11 cellular contexts compared by ENCODE assay signal in the genomic region with DNA sequence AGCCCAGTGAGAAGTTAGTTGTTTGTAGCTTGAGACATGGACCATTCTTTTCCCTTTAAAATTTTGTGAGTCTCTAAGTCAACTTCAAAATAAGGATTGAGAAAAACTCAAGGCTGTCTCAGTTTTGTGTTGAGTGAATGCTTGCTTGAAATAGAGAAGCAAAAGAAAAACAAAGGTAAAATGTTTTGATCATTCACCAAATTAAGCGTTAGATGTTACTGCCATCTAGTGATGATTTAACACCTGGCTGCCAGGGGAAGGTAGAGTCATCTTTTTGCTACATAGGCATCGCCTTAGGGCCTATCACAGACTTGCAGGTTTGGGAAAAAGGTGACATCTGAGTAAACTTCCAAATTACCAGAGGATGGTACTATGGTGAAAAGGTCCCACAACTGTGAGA.
DNase-seq lines count a peak whose midpoint lies in the region; ATAC-seq, FAIRE-seq and TF ChIP-seq lines count a peak whose summit lies in the region.
"Had no signal": no experiment of that assay in that cellular context is flagged by ENCODE, and none has a peak within 500 bp of the region (broad histone marks: within the 10 kb centered on the region; RNA-seq: fewer than 3 reads in every experiment).

No MANE protein-coding gene starts in this region.

- H3K27ac Mint-ChIP-seq in Calu3 (ENCODE audit: unreplicated experiment): no peak overlapping the region
- H3K27ac Mint-ChIP-seq: natural killer cell had no signal

- 60 to 65% methylated on average over 2 of the region's 2 CpGs for WGBS in gastroesophageal sphincter (ENCODE audit: low coverage in 1 of 2), 2 donors

- intact Hi-C loops in Calu3 (cut with micrococcal nuclease; ENCODE audit: unreplicated experiment) (loop anchor here (1.0 to 5.0 kb wide), 3 partner anchors 55 to 298 kb away; no protein-coding TSS in a partner anchor), tibial artery (cut with DNase I; ENCODE audit: low total_unique reads) (no loop called here)

- DNase-seq in Calu3: peak; percentile 13
- DNase-seq in GM20000 (ENCODE audit: low spot score): no peak
- peak; percentile 70 for DNase-seq in OCI-M1 (lab: John Stamatoyannopoulos, UW)
- peak; percentile 34 for DNase-seq in iPS-NIHi11 (ENCODE audit: low spot score)
- no peak for DNase-seq in tibial artery
- DNase-seq in frontal cortex (ENCODE audit: low spot score in 2 of 2): no peak
- DNase-seq: activated CD4-positive, alpha-beta T cell treated with anti-CD3 and anti-CD28 coated beads for 48 hours; adrenal gland; natural killer cell had no signal

- peaks cover 18% of the 10 kb centered on the region for H3K27me3 Mint-ChIP-seq in Calu3 (ENCODE audit: unreplicated experiment)

- no TSS peak for BruUV-seq in Calu3 (replicated peaks; lab: Mats Ljungman, UMichigan)

- H3K27me3 ChIP-seq in tibial artery: no peaks in the 10 kb centered on the region
- no peaks in the 10 kb centered on the region for H3K27me3 ChIP-seq in gastroesophageal sphincter
- H3K27me3 ChIP-seq: adrenal gland had no signal

- no peaks in the 10 kb centered on the region for H3K4me1 Mint-ChIP-seq in Calu3 (ENCODE audit: low read depth, unreplicated experiment)
- H3K4me1 Mint-ChIP-seq: natural killer cell had no signal

- no peak for ATAC-seq in gastroesophageal sphincter
- ATAC-seq in HG03097 (IDR thresholded peaks at IDR 0.05; ENCODE audit: low FRiP score, unreplicated experiment): no peak
- ATAC-seq: natural killer cell had no signal

- no peak for TF ChIP-seq POLR2A in gastroesophageal sphincter (IDR thresholded peaks at IDR 0.05)

- no peaks in the 10 kb centered on the region for H3K36me3 ChIP-seq in tibial artery
- H3K36me3 ChIP-seq in gastroesophageal sphincter: peaks cover 0 to 9% of the 10 kb centered on the region in 2 donors
- H3K36me3 ChIP-seq: adrenal gland had no signal

- CTCF ChIA-PET in Calu3 (lab: Charles Lee): interaction anchor here (1.0 to 1.6 kb wide), 2 partner anchors 9 to 31 kb away, joined by 3 read pairs; no protein-coding TSS in a partner anchor

- H3K4me1 ChIP-seq in tibial artery: no peaks in the 10 kb centered on the region
- no peaks in the 10 kb centered on the region for H3K4me1 ChIP-seq in gastroesophageal sphincter
- H3K4me1 ChIP-seq: adrenal gland had no signal

- no peaks in the 10 kb centered on the region for H3K9me3 Mint-ChIP-seq in Calu3 (ENCODE audit: low read depth, unreplicated experiment)
- H3K9me3 Mint-ChIP-seq: natural killer cell had no signal

- H3K36me3 Mint-ChIP-seq in Calu3 (ENCODE audit: insufficient read depth, unreplicated experiment): no peaks in the 10 kb centered on the region
- H3K36me3 Mint-ChIP-seq: natural killer cell had no signal

- H3K27ac ChIP-seq in tibial artery (no peak overlapping the region), gastroesophageal sphincter (no peak overlapping the region)
- H3K27ac ChIP-seq: adrenal gland had no signal

- H3K4me3 Mint-ChIP-seq in Calu3 (ENCODE audit: low read depth, unreplicated experiment): no peak overlapping the region
- H3K4me3 Mint-ChIP-seq: natural killer cell had no signal

- no peaks in the 10 kb centered on the region for H3K9me3 ChIP-seq in tibial artery
- peaks cover 0 to 8% (median 0%) of the 10 kb centered on the region in 3 donors for H3K9me3 ChIP-seq in gastroesophageal sphincter

- H3K4me3 ChIP-seq in tibial artery: no peak overlapping the region
- no peak overlapping the region for H3K4me3 ChIP-seq in gastroesophageal sphincter
- H3K4me3 ChIP-seq: adrenal gland had no signal

- TF ChIP-seq CTCF in Calu3 (IDR thresholded peaks at IDR 0.05; ENCODE audit: unreplicated experiment) (no peak), GM20000 (IDR thresholded peaks at IDR 0.05; ENCODE audit: extremely low read depth, missing control alignments) (peak; percentile 13), tibial artery (IDR thresholded peaks at IDR 0.05) (no peak), gastroesophageal sphincter (IDR thresholded peaks at IDR 0.05) (peak in 1 of 4 experiments; percentile 17)

- TF ChIP-seq EP300 in gastroesophageal sphincter (IDR thresholded peaks at IDR 0.05): no peak

- FAIRE-seq in frontal cortex (lab: Jason Lieb, UNC): no peak

Comparison
In these comparisons a context has a peak if more than half of its experiments do, and no peak if none do; other contexts are left out.
1. DNase-seq: peak in Calu3 (single experiment), OCI-M1 (single experiment) and iPS-NIHi11 (single experiment); none in GM20000 (single experiment), tibial artery (0 of 2) and frontal cortex (0 of 2).